In the genomic region with DNA sequence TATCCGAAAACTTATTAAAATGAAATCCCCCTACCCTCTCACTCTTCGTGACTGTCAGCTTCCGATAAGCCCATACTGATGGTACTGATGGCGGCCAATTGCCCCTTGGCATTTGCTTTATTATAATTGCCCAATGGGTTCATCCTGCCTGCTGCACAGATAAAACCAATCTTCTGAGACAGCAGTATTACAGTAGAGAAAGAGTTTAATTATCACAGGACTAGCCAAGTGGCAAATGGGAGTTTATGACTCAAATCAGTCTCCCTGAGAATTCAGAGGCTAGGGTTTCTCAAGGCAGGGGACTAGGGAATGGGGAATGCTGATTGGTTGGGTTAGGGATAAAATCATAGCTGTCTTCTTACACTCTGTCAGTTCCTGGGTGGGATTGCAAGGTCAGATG, we compare ENCODE assay signal across 7 cellular contexts.
"Had no signal": no experiment of that assay in that cellular context is flagged by ENCODE, and none has a peak within 500 bp of the region (broad histone marks: within the 10 kb centered on the region; RNA-seq: fewer than 3 reads in every experiment).

No MANE protein-coding gene starts in this region.

- H3K27ac ChIP-seq: HL-60, KMS-11 had no signal

- H3K4me2 ChIP-seq: GM23338, KMS-11 had no signal

- H3K9ac ChIP-seq: KMS-11 had no signal

- DNase-seq: H9, HCEC 1CT, IMR-90, KBM-7 had no signal

- ATAC-seq: GM23338 had no signal

- H3K4me3 ChIP-seq: GM23338 had no signal

- H2AFZ ChIP-seq: GM23338 had no signal
